In genomic region chr3:45477838-45478237, GRCh38 we compare ENCODE assay signal across 9 cellular contexts.
"Had no signal": no experiment of that assay in that cellular context is flagged by ENCODE, and none has a peak within 500 bp of the region (broad histone marks: within the 10 kb centered on the region; RNA-seq: fewer than 3 reads in every experiment).

No MANE protein-coding gene starts in this region.

- H3K4me3 Mint-ChIP-seq: HFFc6 had no signal

- H3K4me3 ChIP-seq: GM23248, HAP-1, K562 had no signal

- H2AFZ ChIP-seq: GM23248 had no signal

- H3K9ac ChIP-seq: GM23248 had no signal

- H3K9me3 Mint-ChIP-seq: HFFc6 had no signal

- H3K4me1 ChIP-seq: HAP-1 had no signal

- ATAC-seq: HCT116, HepG2, K562 had no signal

- DNase-seq: GM23248, GOT3, H7, HFFc6 had no signal

- H3K27ac ChIP-seq: GM23248, HL-60 had no signal
